Comparison of ENCODE assay signal across 1 cellular context in the genomic region with DNA sequence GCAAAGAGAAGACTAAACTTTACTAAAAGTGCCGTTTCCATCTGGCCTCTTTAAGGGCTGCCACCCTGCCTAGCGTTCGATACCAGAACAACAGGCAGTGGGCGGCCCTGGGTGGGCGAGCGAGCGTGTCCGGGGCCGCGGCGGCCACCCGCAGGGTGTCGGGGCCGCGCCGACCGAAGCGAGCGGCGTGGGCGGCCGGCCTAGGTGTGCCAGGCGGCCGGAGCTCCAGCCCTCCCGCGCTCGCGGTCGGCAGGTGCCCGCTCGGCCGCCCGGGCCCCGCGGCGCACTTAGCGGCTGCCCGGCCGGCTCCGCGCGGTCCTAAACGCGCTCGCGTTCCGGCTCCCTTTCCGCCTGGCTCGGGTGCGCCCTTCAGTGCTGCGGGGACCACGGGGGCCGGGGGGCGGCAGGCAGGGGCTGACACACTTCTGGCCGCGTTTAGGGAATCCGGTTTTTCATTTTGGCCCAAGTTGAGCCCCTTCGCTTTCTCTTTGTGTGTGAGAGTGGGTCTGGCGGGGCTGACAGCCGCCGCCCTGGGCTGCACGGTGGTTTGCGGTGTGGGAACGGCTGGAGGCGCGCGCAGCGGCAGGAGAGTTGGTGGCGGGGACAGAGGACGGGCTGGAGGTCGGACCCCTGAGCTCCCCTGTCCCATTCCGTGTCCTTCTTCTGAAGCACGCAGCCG.
TF ChIP-seq lines count a peak whose summit lies in the region.

No MANE protein-coding gene starts in this region.

TF ChIP-seq in GM12878, 131 proteins besides CTCF, POLR2A, EP300 and RAD21 (continued from another document and continues in another):
- TF ChIP-seq FOXK2 (IDR thresholded peaks at IDR 0.05) = no peak
- TF ChIP-seq WRNIP1 (IDR thresholded peaks at IDR 0.05; ENCODE audit: borderline replicate concordance, low read depth, low read length) = no peak
- TF ChIP-seq, protein P1, sequence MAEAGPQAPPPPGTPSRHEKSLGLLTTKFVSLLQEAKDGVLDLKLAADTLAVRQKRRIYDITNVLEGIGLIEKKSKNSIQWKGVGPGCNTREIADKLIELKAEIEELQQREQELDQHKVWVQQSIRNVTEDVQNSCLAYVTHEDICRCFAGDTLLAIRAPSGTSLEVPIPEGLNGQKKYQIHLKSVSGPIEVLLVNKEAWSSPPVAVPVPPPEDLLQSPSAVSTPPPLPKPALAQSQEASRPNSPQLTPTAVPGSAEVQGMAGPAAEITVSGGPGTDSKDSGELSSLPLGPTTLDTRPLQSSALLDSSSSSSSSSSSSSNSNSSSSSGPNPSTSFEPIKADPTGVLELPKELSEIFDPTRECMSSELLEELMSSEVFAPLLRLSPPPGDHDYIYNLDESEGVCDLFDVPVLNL (IDR thresholded peaks at IDR 0.05; ENCODE audit: low read depth, low read length) = no peak
- TF ChIP-seq, protein P2, sequence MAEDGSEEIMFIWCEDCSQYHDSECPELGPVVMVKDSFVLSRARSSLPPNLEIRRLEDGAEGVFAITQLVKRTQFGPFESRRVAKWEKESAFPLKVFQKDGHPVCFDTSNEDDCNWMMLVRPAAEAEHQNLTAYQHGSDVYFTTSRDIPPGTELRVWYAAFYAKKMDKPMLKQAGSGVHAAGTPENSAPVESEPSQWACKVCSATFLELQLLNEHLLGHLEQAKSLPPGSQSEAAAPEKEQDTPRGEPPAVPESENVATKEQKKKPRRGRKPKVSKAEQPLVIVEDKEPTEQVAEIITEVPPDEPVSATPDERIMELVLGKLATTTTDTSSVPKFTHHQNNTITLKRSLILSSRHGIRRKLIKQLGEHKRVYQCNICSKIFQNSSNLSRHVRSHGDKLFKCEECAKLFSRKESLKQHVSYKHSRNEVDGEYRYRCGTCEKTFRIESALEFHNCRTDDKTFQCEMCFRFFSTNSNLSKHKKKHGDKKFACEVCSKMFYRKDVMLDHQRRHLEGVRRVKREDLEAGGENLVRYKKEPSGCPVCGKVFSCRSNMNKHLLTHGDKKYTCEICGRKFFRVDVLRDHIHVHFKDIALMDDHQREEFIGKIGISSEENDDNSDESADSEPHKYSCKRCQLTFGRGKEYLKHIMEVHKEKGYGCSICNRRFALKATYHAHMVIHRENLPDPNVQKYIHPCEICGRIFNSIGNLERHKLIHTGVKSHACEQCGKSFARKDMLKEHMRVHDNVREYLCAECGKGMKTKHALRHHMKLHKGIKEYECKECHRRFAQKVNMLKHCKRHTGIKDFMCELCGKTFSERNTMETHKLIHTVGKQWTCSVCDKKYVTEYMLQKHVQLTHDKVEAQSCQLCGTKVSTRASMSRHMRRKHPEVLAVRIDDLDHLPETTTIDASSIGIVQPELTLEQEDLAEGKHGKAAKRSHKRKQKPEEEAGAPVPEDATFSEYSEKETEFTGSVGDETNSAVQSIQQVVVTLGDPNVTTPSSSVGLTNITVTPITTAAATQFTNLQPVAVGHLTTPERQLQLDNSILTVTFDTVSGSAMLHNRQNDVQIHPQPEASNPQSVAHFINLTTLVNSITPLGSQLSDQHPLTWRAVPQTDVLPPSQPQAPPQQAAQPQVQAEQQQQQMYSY (CRISPR knock-in tag; IDR thresholded peaks at IDR 0.05) = no peak
- TF ChIP-seq, protein P3, sequence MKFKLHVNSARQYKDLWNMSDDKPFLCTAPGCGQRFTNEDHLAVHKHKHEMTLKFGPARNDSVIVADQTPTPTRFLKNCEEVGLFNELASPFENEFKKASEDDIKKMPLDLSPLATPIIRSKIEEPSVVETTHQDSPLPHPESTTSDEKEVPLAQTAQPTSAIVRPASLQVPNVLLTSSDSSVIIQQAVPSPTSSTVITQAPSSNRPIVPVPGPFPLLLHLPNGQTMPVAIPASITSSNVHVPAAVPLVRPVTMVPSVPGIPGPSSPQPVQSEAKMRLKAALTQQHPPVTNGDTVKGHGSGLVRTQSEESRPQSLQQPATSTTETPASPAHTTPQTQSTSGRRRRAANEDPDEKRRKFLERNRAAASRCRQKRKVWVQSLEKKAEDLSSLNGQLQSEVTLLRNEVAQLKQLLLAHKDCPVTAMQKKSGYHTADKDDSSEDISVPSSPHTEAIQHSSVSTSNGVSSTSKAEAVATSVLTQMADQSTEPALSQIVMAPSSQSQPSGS (IDR thresholded peaks at IDR 0.05; ENCODE audit: low read length) = no peak
- peak; percentile 53; the same call in 1 of the 2 replicates for TF ChIP-seq ZNF217 (IDR thresholded peaks at IDR 0.05)
- peak; percentile 89 for TF ChIP-seq PAX5 (IDR thresholded peaks at IDR 0.05; ENCODE audit: borderline replicate concordance, low read depth, low read length)
- TF ChIP-seq NFIC (IDR thresholded peaks at IDR 0.05; ENCODE audit: low read depth, low read length) = no peak
- peak; percentile 72; the same call in 1 of the 2 replicates for TF ChIP-seq LARP7 (IDR thresholded peaks at IDR 0.05)
- no peak for TF ChIP-seq ESRRA (IDR thresholded peaks at IDR 0.05; ENCODE audit: low read length)
- TF ChIP-seq EGR1 (IDR thresholded peaks at IDR 0.05; ENCODE audit: borderline replicate concordance in 1 of 2, low read depth in 2 of 2, low read length in 2 of 2) = peak in 1 of 2 experiments; percentile 48; a peak in 1 of 3 replicates
- TF ChIP-seq MEF2A (IDR thresholded peaks at IDR 0.05; ENCODE audit: insufficient read depth, low read depth, low read length) = no peak
- TF ChIP-seq KLF5 (IDR thresholded peaks at IDR 0.05; ENCODE audit: partially characterized antibody) = no peak
- TF ChIP-seq, protein P4, sequence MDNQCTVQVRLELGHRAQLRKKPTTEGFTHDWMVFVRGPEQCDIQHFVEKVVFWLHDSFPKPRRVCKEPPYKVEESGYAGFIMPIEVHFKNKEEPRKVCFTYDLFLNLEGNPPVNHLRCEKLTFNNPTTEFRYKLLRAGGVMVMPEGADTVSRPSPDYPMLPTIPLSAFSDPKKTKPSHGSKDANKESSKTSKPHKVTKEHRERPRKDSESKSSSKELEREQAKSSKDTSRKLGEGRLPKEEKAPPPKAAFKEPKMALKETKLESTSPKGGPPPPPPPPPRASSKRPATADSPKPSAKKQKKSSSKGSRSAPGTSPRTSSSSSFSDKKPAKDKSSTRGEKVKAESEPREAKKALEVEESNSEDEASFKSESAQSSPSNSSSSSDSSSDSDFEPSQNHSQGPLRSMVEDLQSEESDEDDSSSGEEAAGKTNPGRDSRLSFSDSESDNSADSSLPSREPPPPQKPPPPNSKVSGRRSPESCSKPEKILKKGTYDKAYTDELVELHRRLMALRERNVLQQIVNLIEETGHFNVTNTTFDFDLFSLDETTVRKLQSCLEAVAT (IDR thresholded peaks at IDR 0.05) = no peak
- peak in 1 of 2 experiments; percentile 83; a peak in 2 of 4 replicates for TF ChIP-seq BHLHE40 (IDR thresholded peaks at IDR 0.05; ENCODE audit: borderline replicate concordance in 1 of 2, low read depth in 2 of 2, low read length in 1 of 2)
- TF ChIP-seq MYC (IDR thresholded peaks at IDR 0.05; ENCODE audit: insufficient read depth, insufficient read length, insufficient replicate concordance, low read length, severe bottlenecking) = no peak
- TF ChIP-seq GATAD2B (conservative IDR thresholded peaks at IDR 0.05; ENCODE audit: low read depth) = peak; percentile 58; the same call in 1 of the 2 replicates
- TF ChIP-seq TCF12 (IDR thresholded peaks at IDR 0.05; ENCODE audit: low read depth, low read length) = no peak
- TF ChIP-seq EZH2 (IDR thresholded peaks at IDR 0.05; ENCODE audit: borderline replicate concordance, control insufficient read depth, low read depth, low read length) = no peak
- TF ChIP-seq, protein P5, sequence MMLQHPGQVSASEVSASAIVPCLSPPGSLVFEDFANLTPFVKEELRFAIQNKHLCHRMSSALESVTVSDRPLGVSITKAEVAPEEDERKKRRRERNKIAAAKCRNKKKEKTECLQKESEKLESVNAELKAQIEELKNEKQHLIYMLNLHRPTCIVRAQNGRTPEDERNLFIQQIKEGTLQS (IDR thresholded peaks at IDR 0.05; ENCODE audit: borderline replicate concordance, extremely low read depth, low read depth, low read length) = no peak
- TF ChIP-seq IRF4 (IDR thresholded peaks at IDR 0.05; ENCODE audit: low read depth, low read length) = no peak
- no peak for TF ChIP-seq ETV6 (conservative IDR thresholded peaks at IDR 0.05 in 1 of 2, IDR thresholded peaks at IDR 0.05 in 1 of 2; ENCODE audit: borderline replicate concordance in 1 of 2, low read depth in 1 of 2)
- TF ChIP-seq SP1 (IDR thresholded peaks at IDR 0.05; ENCODE audit: low read depth, low read length) = no peak
- TF ChIP-seq, protein P6, sequence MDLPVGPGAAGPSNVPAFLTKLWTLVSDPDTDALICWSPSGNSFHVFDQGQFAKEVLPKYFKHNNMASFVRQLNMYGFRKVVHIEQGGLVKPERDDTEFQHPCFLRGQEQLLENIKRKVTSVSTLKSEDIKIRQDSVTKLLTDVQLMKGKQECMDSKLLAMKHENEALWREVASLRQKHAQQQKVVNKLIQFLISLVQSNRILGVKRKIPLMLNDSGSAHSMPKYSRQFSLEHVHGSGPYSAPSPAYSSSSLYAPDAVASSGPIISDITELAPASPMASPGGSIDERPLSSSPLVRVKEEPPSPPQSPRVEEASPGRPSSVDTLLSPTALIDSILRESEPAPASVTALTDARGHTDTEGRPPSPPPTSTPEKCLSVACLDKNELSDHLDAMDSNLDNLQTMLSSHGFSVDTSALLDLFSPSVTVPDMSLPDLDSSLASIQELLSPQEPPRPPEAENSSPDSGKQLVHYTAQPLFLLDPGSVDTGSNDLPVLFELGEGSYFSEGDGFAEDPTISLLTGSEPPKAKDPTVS (IDR thresholded peaks at IDR 0.05; ENCODE audit: low read depth, low read length) = no peak
- TF ChIP-seq, protein P7, sequence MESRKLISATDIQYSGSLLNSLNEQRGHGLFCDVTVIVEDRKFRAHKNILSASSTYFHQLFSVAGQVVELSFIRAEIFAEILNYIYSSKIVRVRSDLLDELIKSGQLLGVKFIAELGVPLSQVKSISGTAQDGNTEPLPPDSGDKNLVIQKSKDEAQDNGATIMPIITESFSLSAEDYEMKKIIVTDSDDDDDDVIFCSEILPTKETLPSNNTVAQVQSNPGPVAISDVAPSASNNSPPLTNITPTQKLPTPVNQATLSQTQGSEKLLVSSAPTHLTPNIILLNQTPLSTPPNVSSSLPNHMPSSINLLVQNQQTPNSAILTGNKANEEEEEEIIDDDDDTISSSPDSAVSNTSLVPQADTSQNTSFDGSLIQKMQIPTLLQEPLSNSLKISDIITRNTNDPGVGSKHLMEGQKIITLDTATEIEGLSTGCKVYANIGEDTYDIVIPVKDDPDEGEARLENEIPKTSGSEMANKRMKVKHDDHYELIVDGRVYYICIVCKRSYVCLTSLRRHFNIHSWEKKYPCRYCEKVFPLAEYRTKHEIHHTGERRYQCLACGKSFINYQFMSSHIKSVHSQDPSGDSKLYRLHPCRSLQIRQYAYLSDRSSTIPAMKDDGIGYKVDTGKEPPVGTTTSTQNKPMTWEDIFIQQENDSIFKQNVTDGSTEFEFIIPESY (IDR thresholded peaks at IDR 0.05) = no peak
- TF ChIP-seq, protein P8, sequence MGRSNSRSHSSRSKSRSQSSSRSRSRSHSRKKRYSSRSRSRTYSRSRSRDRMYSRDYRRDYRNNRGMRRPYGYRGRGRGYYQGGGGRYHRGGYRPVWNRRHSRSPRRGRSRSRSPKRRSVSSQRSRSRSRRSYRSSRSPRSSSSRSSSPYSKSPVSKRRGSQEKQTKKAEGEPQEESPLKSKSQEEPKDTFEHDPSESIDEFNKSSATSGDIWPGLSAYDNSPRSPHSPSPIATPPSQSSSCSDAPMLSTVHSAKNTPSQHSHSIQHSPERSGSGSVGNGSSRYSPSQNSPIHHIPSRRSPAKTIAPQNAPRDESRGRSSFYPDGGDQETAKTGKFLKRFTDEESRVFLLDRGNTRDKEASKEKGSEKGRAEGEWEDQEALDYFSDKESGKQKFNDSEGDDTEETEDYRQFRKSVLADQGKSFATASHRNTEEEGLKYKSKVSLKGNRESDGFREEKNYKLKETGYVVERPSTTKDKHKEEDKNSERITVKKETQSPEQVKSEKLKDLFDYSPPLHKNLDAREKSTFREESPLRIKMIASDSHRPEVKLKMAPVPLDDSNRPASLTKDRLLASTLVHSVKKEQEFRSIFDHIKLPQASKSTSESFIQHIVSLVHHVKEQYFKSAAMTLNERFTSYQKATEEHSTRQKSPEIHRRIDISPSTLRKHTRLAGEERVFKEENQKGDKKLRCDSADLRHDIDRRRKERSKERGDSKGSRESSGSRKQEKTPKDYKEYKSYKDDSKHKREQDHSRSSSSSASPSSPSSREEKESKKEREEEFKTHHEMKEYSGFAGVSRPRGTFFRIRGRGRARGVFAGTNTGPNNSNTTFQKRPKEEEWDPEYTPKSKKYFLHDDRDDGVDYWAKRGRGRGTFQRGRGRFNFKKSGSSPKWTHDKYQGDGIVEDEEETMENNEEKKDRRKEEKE (IDR thresholded peaks at IDR 0.05) = no peak
- no peak for TF ChIP-seq KDM1A (IDR thresholded peaks at IDR 0.05; ENCODE audit: borderline replicate concordance)
- no peak for TF ChIP-seq FOS (IDR thresholded peaks at IDR 0.05; ENCODE audit: borderline replicate concordance, extremely low read depth, insufficient read length)
- TF ChIP-seq ZNF274 (IDR thresholded peaks at IDR 0.05; ENCODE audit: insufficient read depth, insufficient read length) = no peak
- TF ChIP-seq MEF2B (IDR thresholded peaks at IDR 0.05; ENCODE audit: partially characterized antibody, poor library complexity, severe bottlenecking) = no peak
- TF ChIP-seq EED (IDR thresholded peaks at IDR 0.05; ENCODE audit: low read depth) = no peak
- no peak for TF ChIP-seq NR2C2 (IDR thresholded peaks at IDR 0.05; ENCODE audit: borderline replicate concordance, control insufficient read depth, insufficient read length, low read depth)
- no peak for TF ChIP-seq IKZF2 (IDR thresholded peaks at IDR 0.05)
- TF ChIP-seq, protein P9, sequence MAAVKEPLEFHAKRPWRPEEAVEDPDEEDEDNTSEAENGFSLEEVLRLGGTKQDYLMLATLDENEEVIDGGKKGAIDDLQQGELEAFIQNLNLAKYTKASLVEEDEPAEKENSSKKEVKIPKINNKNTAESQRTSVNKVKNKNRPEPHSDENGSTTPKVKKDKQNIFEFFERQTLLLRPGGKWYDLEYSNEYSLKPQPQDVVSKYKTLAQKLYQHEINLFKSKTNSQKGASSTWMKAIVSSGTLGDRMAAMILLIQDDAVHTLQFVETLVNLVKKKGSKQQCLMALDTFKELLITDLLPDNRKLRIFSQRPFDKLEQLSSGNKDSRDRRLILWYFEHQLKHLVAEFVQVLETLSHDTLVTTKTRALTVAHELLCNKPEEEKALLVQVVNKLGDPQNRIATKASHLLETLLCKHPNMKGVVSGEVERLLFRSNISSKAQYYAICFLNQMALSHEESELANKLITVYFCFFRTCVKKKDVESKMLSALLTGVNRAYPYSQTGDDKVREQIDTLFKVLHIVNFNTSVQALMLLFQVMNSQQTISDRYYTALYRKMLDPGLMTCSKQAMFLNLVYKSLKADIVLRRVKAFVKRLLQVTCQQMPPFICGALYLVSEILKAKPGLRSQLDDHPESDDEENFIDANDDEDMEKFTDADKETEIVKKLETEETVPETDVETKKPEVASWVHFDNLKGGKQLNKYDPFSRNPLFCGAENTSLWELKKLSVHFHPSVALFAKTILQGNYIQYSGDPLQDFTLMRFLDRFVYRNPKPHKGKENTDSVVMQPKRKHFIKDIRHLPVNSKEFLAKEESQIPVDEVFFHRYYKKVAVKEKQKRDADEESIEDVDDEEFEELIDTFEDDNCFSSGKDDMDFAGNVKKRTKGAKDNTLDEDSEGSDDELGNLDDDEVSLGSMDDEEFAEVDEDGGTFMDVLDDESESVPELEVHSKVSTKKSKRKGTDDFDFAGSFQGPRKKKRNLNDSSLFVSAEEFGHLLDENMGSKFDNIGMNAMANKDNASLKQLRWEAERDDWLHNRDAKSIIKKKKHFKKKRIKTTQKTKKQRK (IDR thresholded peaks at IDR 0.05; ENCODE audit: low read depth, low read length) = no peak
- no peak for TF ChIP-seq FOXM1 (IDR thresholded peaks at IDR 0.05; ENCODE audit: low read depth, low read length)
- no peak for TF ChIP-seq STAT3 (IDR thresholded peaks at IDR 0.05; ENCODE audit: low read depth, low read length)
- TF ChIP-seq JUNB (IDR thresholded peaks at IDR 0.05) = no peak
- TF ChIP-seq MXI1 (IDR thresholded peaks at IDR 0.05; ENCODE audit: low read depth, low read length) = no peak
